Comparison of ENCODE assay signal across 9 cellular contexts in genomic region chr14:34966413-34966812, GRCh38. TPM values are rescaled to one million over a fixed set of nuclear protein-coding genes. Genes with fewer than 3 reads are reported as not detected.
DNase-seq lines count a peak whose midpoint lies in the region; ATAC-seq, FAIRE-seq and TF ChIP-seq lines count a peak whose summit lies in the region.
"Had no signal": no experiment of that assay in that cellular context is flagged by ENCODE, and none has a peak within 500 bp of the region (broad histone marks: within the 10 kb centered on the region; RNA-seq: fewer than 3 reads in every experiment).

No MANE protein-coding gene starts in this region.

- peak overlapping the region; percentile 69 for H2AFZ ChIP-seq in GM12878 (ENCODE audit: control insufficient read depth, low read depth, low read length)
- H2AFZ ChIP-seq in mesenchymal stem cell (ENCODE audit: low read depth, low read length), result no peak overlapping the region

- H3K9ac ChIP-seq in GM12878 (ENCODE audit: control insufficient read depth, insufficient read depth, low read length) (no peak overlapping the region), mesenchymal stem cell (ENCODE audit: low read length) (no peak overlapping the region)

- H2BK12ac ChIP-seq in mesenchymal stem cell (ENCODE audit: low read length in 2 of 2), result no peak overlapping the region

- H2BK5ac ChIP-seq in mesenchymal stem cell (ENCODE audit: low read depth, low read length, poor library complexity, severe bottlenecking), result no peak overlapping the region

- ATAC-seq in GM18519 (IDR thresholded peaks at IDR 0.05; ENCODE audit: low FRiP score, unreplicated experiment) (peak; percentile 93), HG03064 (IDR thresholded peaks at IDR 0.05; ENCODE audit: low read depth, unreplicated experiment) (peak; percentile 79), GM12878 (peak; percentile 99), left ventricle myocardium superior (no peak), left lobe of liver (no peak)

- no peak overlapping the region for H4K8ac ChIP-seq in mesenchymal stem cell (ENCODE audit: low read length)

- TF ChIP-seq POLR2A in GM12878 (IDR thresholded peaks at IDR 0.05; ENCODE audit: low read depth, low read length), result no peak

- TF ChIP-seq CTCF in GM20000 (IDR thresholded peaks at IDR 0.05; ENCODE audit: extremely low read depth, missing control alignments), result no peak
- no peak for TF ChIP-seq CTCF in GM12878 (IDR thresholded peaks at IDR 0.05 in 2 of 3, conservative IDR thresholded peaks at IDR 0.05 in 1 of 3; ENCODE audit: control insufficient read depth in 2 of 3, extremely low read depth in 1 of 3, insufficient read depth in 1 of 3, low read depth in 3 of 3, low read length in 3 of 3)

- H3K4me3 ChIP-seq in GM12878 (no peak overlapping the region), mesenchymal stem cell (ENCODE audit: insufficient read depth in 1 of 2, low read depth in 1 of 2, low read length in 2 of 2) (no peak overlapping the region)

- no peak for TF ChIP-seq RAD21 in GM12878 (IDR thresholded peaks at IDR 0.05; ENCODE audit: insufficient read depth, low read depth, low read length)

- H3K27ac ChIP-seq in GM12878 (ENCODE audit: control insufficient read depth, insufficient read depth), result peak overlapping the region; percentile 6; the same call in 1 of the 2 replicates
- no peak overlapping the region for H3K27ac ChIP-seq in mesenchymal stem cell (ENCODE audit: low read length, poor library complexity, severe bottlenecking)
- H3K27ac ChIP-seq: RWPE1 had no signal

- no peak overlapping the region for H3K18ac ChIP-seq in mesenchymal stem cell (ENCODE audit: low read depth in 1 of 2, low read length in 2 of 2)

- in situ Hi-C loops in GM12878 (cut with MboI), result no loop called here

- no peak overlapping the region for H3K23ac ChIP-seq in mesenchymal stem cell (ENCODE audit: low read length in 2 of 2)

- H3K79me1 ChIP-seq in mesenchymal stem cell (replicated peaks; ENCODE audit: low read length, poor library complexity, severe bottlenecking), result peaks cover 8% of the 10 kb centered on the region

- no peak overlapping the region for H2AK5ac ChIP-seq in mesenchymal stem cell (ENCODE audit: low read length, severe bottlenecking)

- no peak overlapping the region for H2BK120ac ChIP-seq in mesenchymal stem cell (ENCODE audit: low read depth, low read length)

- H3K4me2 ChIP-seq in GM12878 (ENCODE audit: control insufficient read depth, insufficient read depth) (no peak overlapping the region), mesenchymal stem cell (ENCODE audit: low read length, poor library complexity, severe bottlenecking) (no peak overlapping the region)

- no peak overlapping the region for H2BK15ac ChIP-seq in mesenchymal stem cell (ENCODE audit: low read depth, poor library complexity, severe bottlenecking)

- H3K4me1 ChIP-seq in GM12878 (ENCODE audit: control insufficient read depth, insufficient read depth, low read length) (no peaks in the 10 kb centered on the region; the same call in 1 of the 2 replicates), mesenchymal stem cell (ENCODE audit: control insufficient read depth, insufficient read depth, low read depth, low read length) (no peaks in the 10 kb centered on the region)

- CTCF ChIA-PET in GM12878 (lab: Yijun Ruan, JAX), result interaction anchor here (0.7 to 1.3 kb wide), 3 partner anchors 10 to 60 kb away, joined by 3 to 5 read pairs (median 3); no protein-coding TSS in a partner anchor

- no peak for FAIRE-seq in GM12878 (lab: Jason Lieb, UNC)

- DNase-seq in GM20000 (ENCODE audit: low spot score), result peak; percentile 44
- DNase-seq in GM12878 (ENCODE audit: low read depth, low spot score), result no peak
- DNase-seq in left ventricle myocardium superior, result no peak
- no peak for DNase-seq in left lobe of liver (ENCODE audit: low spot score)
- no peak for DNase-seq in MV-4-11 (lab: John Stamatoyannopoulos, UW)
- DNase-seq in mesenchymal stem cell, result no peak

- H3K27me3 ChIP-seq in GM12878 (replicated peaks in 1 of 2; ENCODE audit: control insufficient read depth in 2 of 2, insufficient read depth in 2 of 2, low read length in 1 of 2), result no peaks in the 10 kb centered on the region
- no peaks in the 10 kb centered on the region for H3K27me3 ChIP-seq in mesenchymal stem cell (ENCODE audit: control insufficient read depth in 1 of 2, insufficient read depth in 1 of 2, low read length in 2 of 2)

- no peaks in the 10 kb centered on the region for H3K9me3 ChIP-seq in GM12878 (replicated peaks; ENCODE audit: control insufficient read depth, insufficient read depth, low read length)
- H3K9me3 ChIP-seq in mesenchymal stem cell (ENCODE audit: control insufficient read depth, low read length), result no peaks in the 10 kb centered on the region

- no peaks in the 10 kb centered on the region for H3K79me2 ChIP-seq in GM12878 (ENCODE audit: control insufficient read depth, insufficient read depth, low read length)

- no peak overlapping the region for H3K4ac ChIP-seq in mesenchymal stem cell (ENCODE audit: low read depth in 1 of 2, low read length in 2 of 2)

- RAD21 ChIA-PET in GM12878 (lab: Charles Lee; ENCODE audit: unreplicated experiment), result interaction anchor here (1.0 kb wide), 1 partner anchor 15 kb away, joined by 5 read pairs; no protein-coding TSS in a partner anchor

- no peak overlapping the region for H4K91ac ChIP-seq in mesenchymal stem cell (ENCODE audit: low read length)

- no peaks in the 10 kb centered on the region for H4K20me1 ChIP-seq in GM12878 (ENCODE audit: control insufficient read depth, insufficient read depth)

- TF ChIP-seq EP300 in GM12878 (IDR thresholded peaks at IDR 0.05; ENCODE audit: borderline replicate concordance in 1 of 2, control insufficient read depth in 1 of 2, low read depth in 2 of 2, low read length in 2 of 2), result no peak

- intact Hi-C loops in GM12878 (cut with micrococcal nuclease; ENCODE audit: unreplicated experiment) (no loop called here), left ventricle myocardium superior (cut with micrococcal nuclease) (no loop called here)

- H3K36me3 ChIP-seq in GM12878 (ENCODE audit: control insufficient read depth in 2 of 2, insufficient read depth in 2 of 2, low read length in 1 of 2) (0 out of 4 replicates have a peak, but pooled peaks cover 0 to 7% of the 10 kb centered on the region in 2 experiments), mesenchymal stem cell (ENCODE audit: control insufficient read depth in 1 of 2, insufficient read depth in 2 of 2, low read depth in 1 of 2, low read length in 2 of 2) (peaks cover 7 to 26% of the 10 kb centered on the region in 2 experiments)

- TSS peak; percentile 41 for BruUV-seq in GM12878 (replicated peaks; lab: Mats Ljungman, UMichigan)

- SMC1A ChIA-PET in GM12878 (lab: Charles Lee; ENCODE audit: uncharacterized antibody, unreplicated experiment), result interaction anchor here (1.0 to 1.2 kb wide), 3 partner anchors 10 to 34 kb away, joined by 3 to 14 read pairs (median 3); no protein-coding TSS in a partner anchor

- WGBS in GM12878 (ENCODE audit: insufficient coverage, insufficient replicate concordance, low lambda C conversion rate, missing lambda C conversion rate), result 43% methylated on average over 3 of the region's 3 CpGs
- WGBS in mesenchymal stem cell, result no CpG with 5 or more reads among the region's 3 CpGs

- H3K14ac ChIP-seq in mesenchymal stem cell (ENCODE audit: low read length in 2 of 2), result no peak overlapping the region

- POLR2A ChIA-PET in GM12878 (lab: Charles Lee), result interaction anchor here (0.6 to 2.1 kb wide), 2 partner anchors 14 to 47 kb away, joined by 5 to 12 read pairs; no protein-coding TSS in a partner anchor

TF ChIP-seq in GM12878, 131 proteins besides CTCF, POLR2A, EP300 and RAD21:
- TF ChIP-seq, protein P1, sequence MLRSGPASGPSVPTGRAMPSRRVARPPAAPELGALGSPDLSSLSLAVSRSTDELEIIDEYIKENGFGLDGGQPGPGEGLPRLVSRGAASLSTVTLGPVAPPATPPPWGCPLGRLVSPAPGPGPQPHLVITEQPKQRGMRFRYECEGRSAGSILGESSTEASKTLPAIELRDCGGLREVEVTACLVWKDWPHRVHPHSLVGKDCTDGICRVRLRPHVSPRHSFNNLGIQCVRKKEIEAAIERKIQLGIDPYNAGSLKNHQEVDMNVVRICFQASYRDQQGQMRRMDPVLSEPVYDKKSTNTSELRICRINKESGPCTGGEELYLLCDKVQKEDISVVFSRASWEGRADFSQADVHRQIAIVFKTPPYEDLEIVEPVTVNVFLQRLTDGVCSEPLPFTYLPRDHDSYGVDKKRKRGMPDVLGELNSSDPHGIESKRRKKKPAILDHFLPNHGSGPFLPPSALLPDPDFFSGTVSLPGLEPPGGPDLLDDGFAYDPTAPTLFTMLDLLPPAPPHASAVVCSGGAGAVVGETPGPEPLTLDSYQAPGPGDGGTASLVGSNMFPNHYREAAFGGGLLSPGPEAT (IDR thresholded peaks at IDR 0.05; ENCODE audit: low read depth), result peak; percentile 35; the same call in 1 of the 2 replicates
- no peak for TF ChIP-seq HDAC6 (IDR thresholded peaks at IDR 0.05; ENCODE audit: unreplicated experiment)

RNA-seq across cellular contexts. Expression of gene SRP54, which starts 16.4 kb away (rescaled TPM):
- 246 and 247 TPM in 2 replicates for total RNA-seq in GM12878 (2013; cell fraction: nucleolus; rRNA removed)
- total RNA-seq in GM12878 (2014; rRNA removed) (70.3 and 83.3 TPM in 2 replicates), GM12878 (2014; rRNA removed; fragmentation: Illumina TruSeq; extraction: Trizol) (112 and 114 TPM in 2 replicates), GM12878 (2021) (60.1 and 70.8 TPM in 2 replicates), left ventricle myocardium superior (28.6 TPM), left lobe of liver (41.0 TPM)
- 55.2 TPM for polyA plus RNA-seq in GM12878 (2011; ENCODE audit: low read depth)
- polyA plus RNA-seq in GM12878 (2011; rRNA removed) (54.1 and 77.4 TPM in 2 replicates), GM12878 (2014; fragmentation: Illumina TruSeq; extraction: Trizol) (116 and 134 TPM in 2 replicates), GM12878 (2014; fragmentation: Nextera tagmentation; extraction: Ambion mirVana) (10 to 100 TPM; 71.3 to 73.3 TPM), GM12878 (2014; rRNA removed) (66.7 and 70.0 TPM in 2 replicates), GM12878 (2016; fragmentation: Nextera tagmentation; extraction: Ambion mirVana) (100 to 1,000 TPM; 123 to 130 TPM)
- 37.8 and 54.1 TPM in 2 replicates for polyA plus RNA-seq in GM12878 (2011; cell fraction: cytosol; rRNA removed)
- polyA plus RNA-seq in GM12878 (2011; cell fraction: nucleus; rRNA removed), result 43.3 and 52.4 TPM in 2 replicates
- 73.7 and 77.5 TPM in 2 replicates for polyA plus RNA-seq in GM12878 (2012)
- polyA minus RNA-seq in GM12878 (2011; rRNA and poly(A)+ RNA removed), result 31.1 and 34.8 TPM in 2 replicates
- polyA minus RNA-seq in GM12878 (2011; cell fraction: cytosol; rRNA and poly(A)+ RNA removed), result 17.0 and 28.3 TPM in 2 replicates
- polyA minus RNA-seq in GM12878 (2011; cell fraction: nucleus; rRNA and poly(A)+ RNA removed), result 28.9 and 44.6 TPM in 2 replicates
- polyA plus RNA-seq in mesenchymal stem cell (2013, experiment 1 of 2), result 66.1 TPM
- 66.5 TPM for polyA plus RNA-seq in mesenchymal stem cell (2013, experiment 2 of 2)

Comparison
In these comparisons a context has a peak if more than half of its experiments do, and no peak if none do; other contexts are left out.
1. ATAC-seq: peak in GM18519 (single experiment), HG03064 (single experiment) and GM12878 (single experiment); none in left ventricle myocardium superior (single experiment) and left lobe of liver (single experiment).